Comparison of ENCODE assay signal across 8 cellular contexts in the genomic region with DNA sequence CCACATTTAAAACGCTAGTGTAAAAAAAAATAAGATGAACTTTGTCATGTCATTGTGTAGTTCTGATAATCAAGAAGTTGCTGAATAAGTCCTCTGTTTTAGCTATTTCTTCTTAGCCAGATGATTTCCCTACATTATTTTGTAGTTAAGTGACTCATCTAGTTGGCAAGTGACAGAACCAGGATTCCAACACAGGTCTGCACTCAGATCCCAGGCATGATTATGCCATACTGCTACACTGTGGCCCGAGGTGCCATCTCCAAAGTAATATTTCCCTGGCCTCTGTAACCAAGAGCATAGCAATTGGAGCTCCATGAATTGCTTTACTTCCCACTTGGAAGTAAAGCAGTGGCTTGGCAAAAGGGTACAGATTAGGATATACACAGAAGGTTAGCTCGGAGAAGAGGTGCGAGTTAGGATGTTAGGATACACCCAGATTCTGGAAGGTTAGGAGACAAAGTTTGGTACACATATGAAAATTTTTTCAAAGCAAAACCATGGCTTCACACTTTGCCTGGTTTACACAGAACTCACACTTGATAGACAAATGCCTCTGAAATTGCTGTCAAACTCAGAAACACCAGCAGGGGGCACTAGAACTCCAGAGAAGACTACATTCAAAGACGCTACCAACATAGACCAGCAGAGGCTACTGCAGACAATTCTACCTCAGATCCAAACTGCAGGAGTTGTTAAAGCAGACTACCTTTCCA. TPM values are rescaled to one million over a fixed set of nuclear protein-coding genes. Genes with fewer than 3 reads are reported as not detected.
DNase-seq lines count a peak whose midpoint lies in the region; ATAC-seq, FAIRE-seq and TF ChIP-seq lines count a peak whose summit lies in the region.

No MANE protein-coding gene starts in this region.

- peaks cover 0 to 13% (median 0%) of the 10 kb centered on the region in 4 donors for H3K36me3 ChIP-seq in right lobe of liver

- H3K27ac ChIP-seq in right lobe of liver = no peak overlapping the region

- peak; percentile 87 to 99 (median 90) for TF ChIP-seq CTCF in right lobe of liver (IDR thresholded peaks at IDR 0.05)

- TF ChIP-seq POLR2A in right lobe of liver (IDR thresholded peaks at IDR 0.05) = no peak

- intact Hi-C loops in right lobe of liver (cut with DNase I) = loop anchor here (5.0 kb wide), 1 partner anchor 82 kb away; no protein-coding TSS in a partner anchor

- H3K4me1 ChIP-seq in right lobe of liver = no peaks in the 10 kb centered on the region

- no peak overlapping the region for H3K4me3 ChIP-seq in right lobe of liver

- ATAC-seq in GM19023 (IDR thresholded peaks at IDR 0.05; ENCODE audit: unreplicated experiment) (peak; percentile 81), HG03280 (IDR thresholded peaks at IDR 0.05; ENCODE audit: unreplicated experiment) (peak; percentile 90), right lobe of liver (peak; percentile 97 to 99 (median 97))

- WGBS in right lobe of liver (ENCODE audit: insufficient coverage, low coverage, low lambda C conversion rate, missing lambda C conversion rate) = 17% methylated on average over 5 of the region's 5 CpGs

- no peaks in the 10 kb centered on the region for H3K9me3 ChIP-seq in right lobe of liver

- no peaks in the 10 kb centered on the region for H3K27me3 ChIP-seq in right lobe of liver

- DNase-seq in AML-193 (lab: John Stamatoyannopoulos, UW) (peak; percentile 55 to 72), NCI-H345 treated with DMSO at 0.1 percent for 48 hours (lab: John Stamatoyannopoulos, UW; ENCODE audit: unreplicated experiment) (peak; percentile 37), right lobe of liver (peak in 2 of 3 donors; percentile 25 to 56)
- peak; percentile 23 to 72 for DNase-seq in activated CD4-positive, alpha-beta T cell treated with anti-CD3 and anti-CD28 coated beads for 24 hours (ENCODE audit: low read depth in 2 of 2)
- peak; percentile 14 for DNase-seq in stimulated activated CD8-positive, alpha-beta memory T cell treated with anti-CD3 and anti-CD28 coated beads, Interleukin-15, amount 100 ng/mL, for 1 hour (ENCODE audit: low read depth)

- peak; percentile 95 for FAIRE-seq in colon (lab: Jason Lieb, UNC)

RNA-seq across cellular contexts. Expression of gene SRPX2, which starts 41.4 kb away (rescaled TPM):
- total RNA-seq in right lobe of liver = 10 to 100 TPM in 1 of 6 experiments, 1 to 10 TPM in 5; 3.1 to 13.7 (median 3.7) TPM

RNA-seq across cellular contexts. Expression of gene SYTL4, which starts 46.5 kb away (rescaled TPM):
- total RNA-seq in right lobe of liver = 10 to 100 TPM in 4 of 6 experiments, 1 to 10 TPM in 2; 7.0 to 24.0 (median 15.2) TPM

RNA-seq across cellular contexts. Expression of gene TSPAN6, which starts 48.8 kb away (rescaled TPM):
- 10 to 100 TPM; 35.6 to 50.2 (median 41.0) TPM for total RNA-seq in right lobe of liver
